In the genomic region with DNA sequence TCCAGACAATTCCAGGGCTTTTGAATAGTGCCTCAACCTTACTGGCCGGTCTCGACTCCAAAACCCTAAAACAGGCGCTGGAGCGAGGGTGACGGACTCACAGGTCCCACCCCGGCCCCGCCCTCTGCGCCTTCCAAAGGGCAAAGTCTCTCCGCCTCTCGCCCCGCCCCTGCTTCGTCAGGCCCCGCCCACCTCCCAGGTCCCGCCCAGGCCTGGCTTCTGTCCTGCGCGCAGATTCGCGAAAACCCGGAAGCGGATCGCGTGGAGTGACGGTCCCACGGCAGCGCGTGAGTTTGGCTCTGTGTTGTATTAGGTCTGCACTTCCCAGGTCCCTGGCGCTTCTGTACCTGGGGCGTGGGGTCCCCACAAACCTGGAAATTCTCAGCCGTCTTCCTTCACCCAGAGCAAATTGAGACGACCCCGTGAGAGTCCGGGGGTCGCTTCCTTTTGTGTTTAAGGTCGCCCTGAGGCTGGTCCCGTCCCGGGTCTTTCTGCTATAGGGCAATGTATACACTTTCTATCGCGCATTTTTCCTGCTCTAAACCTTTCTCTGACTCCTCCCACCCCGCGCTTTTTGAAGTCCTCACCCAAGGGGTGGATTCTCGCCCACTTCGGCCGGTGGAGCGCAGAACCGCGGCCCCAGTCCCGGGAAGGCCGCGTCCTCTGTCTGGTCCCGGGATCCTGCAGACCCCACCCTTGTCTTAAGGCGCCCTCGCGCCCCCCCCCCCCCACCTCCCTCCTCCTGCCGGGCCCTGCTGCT, we compare ENCODE assay signal across 8 cellular contexts. TPM values are rescaled to one million over a fixed set of nuclear protein-coding genes. Genes with fewer than 3 reads are reported as not detected.
A peak's percentile ranks its signal among the peaks of the same experiment; 100 is the strongest.
DNase-seq lines count a peak whose midpoint lies in the region; ATAC-seq and TF ChIP-seq lines count a peak whose summit lies in the region.

Gene ZNF813 (plus strand): TSS at position 231 of the 760 bp plus-strand sequence. CDS start 16,090 bp downstream, outside the sequence.

- POLR2A ChIA-PET in SK-N-SH (lab: Yijun Ruan, JAX), result no interaction called here

- H3K79me2 ChIP-seq in SK-N-SH (ENCODE audit: insufficient read depth), result no peaks in the 10 kb centered on the region

- CTCF ChIA-PET in SK-N-SH (lab: Yijun Ruan, JAX), result no interaction called here

- TF ChIP-seq RAD21 in SK-N-SH (IDR thresholded peaks at IDR 0.05; ENCODE audit: low read length), result no peak

- WGBS in SK-N-SH (ENCODE audit: low lambda C conversion rate), result 3% methylated on average over 27 of the region's 54 CpGs
- 0 to 1% (median 0%) methylated on average over 51 to 54 of the region's 54 CpGs for WGBS in ovary, 3 donors

- DNase-seq in COLO668 (lab: John Stamatoyannopoulos, UW; ENCODE audit: unreplicated experiment), result peak; percentile 93
- peak; percentile 84 for DNase-seq in KG1 (lab: John Stamatoyannopoulos, UW)
- DNase-seq in SK-N-SH, result peak; percentile 95
- DNase-seq in activated naive CD4-positive, alpha-beta T cell treated with anti-CD3 and anti-CD28 coated beads, Interleukin-2, amount 50 U/mL, for 72 hours (ENCODE audit: low spot score in 2 of 2), result peak; percentile 86 to 88
- peak; percentile 98 for DNase-seq in Right ventricle myocardium inferior (ENCODE audit: missing footprints)
- peak; percentile 93 to 97 (median 97) for DNase-seq in ovary
- DNase-seq in thoracic aorta (ENCODE audit: low spot score), result peak; percentile 89

- peak; percentile 39 for TF ChIP-seq POLR2A in ovary (IDR thresholded peaks at IDR 0.05)

- intact Hi-C loops in Right ventricle myocardium inferior (cut with DNase I), result loop anchor here (5.0 kb wide), 1 partner anchor 35 kb away; the partner anchor contains the start of gene ZNF761
- intact Hi-C loops in ovary (cut with DNase I), result no loop called here

- TF ChIP-seq EP300 in SK-N-SH (IDR thresholded peaks at IDR 0.05; ENCODE audit: borderline replicate concordance in 1 of 2, low read depth in 1 of 2, low read length in 1 of 2) (no peak), ovary (IDR thresholded peaks at IDR 0.05) (no peak)

- H3K36me3 Mint-ChIP-seq in activated naive CD4-positive, alpha-beta T cell treated with anti-CD3 and anti-CD28 coated beads, Interleukin-2, amount 50 U/mL, for 72 hours, result peaks cover 39 to 68% of the 10 kb centered on the region in 2 donors

- peaks cover 0 to 4% of the 10 kb centered on the region in 2 experiments; a peak in 1 of 4 replicates for H3K4me1 ChIP-seq in SK-N-SH (ENCODE audit: control insufficient read depth in 1 of 2, insufficient read depth in 2 of 2, low read depth in 1 of 2, low read length in 1 of 2)
- no peaks in the 10 kb centered on the region for H3K4me1 ChIP-seq in ovary (ENCODE audit: insufficient read depth)
- peaks cover 5 to 12% of the 10 kb centered on the region in 2 donors for H3K4me1 ChIP-seq in thoracic aorta (ENCODE audit: control insufficient read depth in 1 of 2, low read depth in 2 of 2)

- H3K4me3 ChIP-seq in SK-N-SH (ENCODE audit: low read depth in 2 of 2, low read length in 1 of 2) (peak within 1 kb of the TSS; percentile 72 to 80), ovary (peak within 1 kb of the TSS; percentile 61), thoracic aorta (peak within 1 kb of the TSS; percentile 94)

- ATAC-seq in GM21447 (IDR thresholded peaks at IDR 0.05; ENCODE audit: unreplicated experiment) (peak; percentile 82), Right ventricle myocardium inferior (peak; percentile 99), thoracic aorta (ENCODE audit: insufficient number of reproducible peaks, low FRiP score, low read depth) (peak; percentile 96)
- ATAC-seq in activated naive CD4-positive, alpha-beta T cell treated with anti-CD3 and anti-CD28 coated beads, Interleukin-2, amount 50 U/mL, for 72 hours, result peak; percentile 97 to 98

- no peaks in the 10 kb centered on the region for H3K27me3 ChIP-seq in SK-N-SH (ENCODE audit: insufficient read depth)
- H3K27me3 ChIP-seq in ovary, result no peaks in the 10 kb centered on the region
- H3K27me3 ChIP-seq in thoracic aorta (replicated peaks; ENCODE audit: insufficient read depth), result no peaks in the 10 kb centered on the region

- no peaks in the 10 kb centered on the region for H3K9me3 ChIP-seq in SK-N-SH
- H3K9me3 ChIP-seq in ovary, result no peaks in the 10 kb centered on the region
- H3K9me3 ChIP-seq in thoracic aorta, result no peaks in the 10 kb centered on the region

- TF ChIP-seq CTCF in SK-N-SH (IDR thresholded peaks at IDR 0.05) (no peak), ovary (IDR thresholded peaks at IDR 0.05) (no peak), thoracic aorta (IDR thresholded peaks at IDR 0.05) (no peak)

- peaks cover 0 to 5% of the 10 kb centered on the region in 2 experiments for H3K36me3 ChIP-seq in SK-N-SH (replicated peaks in 1 of 2; ENCODE audit: control insufficient read depth in 1 of 2, insufficient read depth in 2 of 2, low read length in 1 of 2)
- no peaks in the 10 kb centered on the region for H3K36me3 ChIP-seq in ovary
- H3K36me3 ChIP-seq in thoracic aorta, result no peaks in the 10 kb centered on the region

- H3K9me2 ChIP-seq in SK-N-SH, result no peaks in the 10 kb centered on the region

- H2AFZ ChIP-seq in SK-N-SH (ENCODE audit: low read depth), result peak within 1 kb of the TSS; percentile 98

- H3K9ac ChIP-seq in SK-N-SH, result peak within 1 kb of the TSS; percentile 74; the same call in 1 of the 2 replicates

- H4K20me1 ChIP-seq in SK-N-SH (ENCODE audit: insufficient read depth), result no peaks in the 10 kb centered on the region

- peak within 1 kb of the TSS; percentile 91 for H3K4me2 ChIP-seq in SK-N-SH

- peaks cover 9 to 36% of the 10 kb centered on the region in 2 donors for H3K9me3 Mint-ChIP-seq in activated naive CD4-positive, alpha-beta T cell treated with anti-CD3 and anti-CD28 coated beads, Interleukin-2, amount 50 U/mL, for 72 hours

- H3K27ac ChIP-seq in SK-N-SH (ENCODE audit: low read depth in 2 of 2, low read length in 1 of 2), result peak within 1 kb of the TSS; percentile 45 to 55; a peak in 3 of 4 replicates
- peak within 1 kb of the TSS in 1 of 2 donors; percentile 54 for H3K27ac ChIP-seq in ovary
- H3K27ac ChIP-seq in thoracic aorta, result peak within 1 kb of the TSS in 1 of 2 donors; percentile 55

- no peaks in the 10 kb centered on the region for H3F3A ChIP-seq in SK-N-SH (replicated peaks; ENCODE audit: insufficient read depth)

- H3K27ac Mint-ChIP-seq in activated naive CD4-positive, alpha-beta T cell treated with anti-CD3 and anti-CD28 coated beads, Interleukin-2, amount 50 U/mL, for 72 hours, result peak within 1 kb of the TSS; percentile 80 to 85

TF ChIP-seq in SK-N-SH, 30 proteins besides CTCF, POLR2A, EP300 and RAD21 (continues in another document):
- TF ChIP-seq, protein P1, sequence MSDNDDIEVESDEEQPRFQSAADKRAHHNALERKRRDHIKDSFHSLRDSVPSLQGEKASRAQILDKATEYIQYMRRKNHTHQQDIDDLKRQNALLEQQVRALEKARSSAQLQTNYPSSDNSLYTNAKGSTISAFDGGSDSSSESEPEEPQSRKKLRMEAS (IDR thresholded peaks at IDR 0.05; ENCODE audit: low read depth), result peak; percentile 35; the same call in 1 of the 2 replicates
- TF ChIP-seq EZH2phosphoT487 (IDR thresholded peaks at IDR 0.05; ENCODE audit: borderline replicate concordance, low read depth) (no peak), NFIC (IDR thresholded peaks at IDR 0.05; ENCODE audit: borderline replicate concordance) (0 out of 2 replicates have a peak, but pooled peaks have one; percentile 9), SIN3A (IDR thresholded peaks at IDR 0.05; ENCODE audit: borderline replicate concordance, low read depth, low read length) (no peak), FOXJ3 (CRISPR knock-in tag; IDR thresholded peaks at IDR 0.05) (no peak), TCF12 (IDR thresholded peaks at IDR 0.05) (no peak), PBX3 (IDR thresholded peaks at IDR 0.05) (no peak), RXRA (IDR thresholded peaks at IDR 0.05; ENCODE audit: borderline replicate concordance, low read depth) (no peak), SMC3 (IDR thresholded peaks at IDR 0.05; ENCODE audit: low read depth, low read length) (no peak), CHD2 (IDR thresholded peaks at IDR 0.05; ENCODE audit: low read length, partially characterized antibody) (peak; percentile 38), ELF1 (IDR thresholded peaks at IDR 0.05) (peak; percentile 88), TAF1 (IDR thresholded peaks at IDR 0.05; ENCODE audit: borderline replicate concordance, low read depth, low read length) (peak; percentile 37; the same call in 1 of the 2 replicates), RFX5 (IDR thresholded peaks at IDR 0.05; ENCODE audit: low read length) (no peak), POLR2AphosphoS5 (IDR thresholded peaks at IDR 0.05; ENCODE audit: low read depth, low read length) (peak; percentile 80), USF1 (IDR thresholded peaks at IDR 0.05; ENCODE audit: borderline replicate concordance, low read depth) (no peak), MXI1 (IDR thresholded peaks at IDR 0.05; ENCODE audit: low read depth, low read length) (peak; percentile 78), GABPA (IDR thresholded peaks at IDR 0.05; ENCODE audit: low read depth) (no peak)

RNA-seq across cellular contexts. Expression of gene ZNF813, which starts in this region (rescaled TPM):
- 0.44 and 0.78 TPM in 2 replicates for polyA plus RNA-seq in SK-N-SH (2012; rRNA removed)
- 0.60 and 0.64 TPM in 2 replicates for polyA plus RNA-seq in SK-N-SH (2012; cell fraction: cytosol; rRNA removed)
- 0.25 and 0.49 TPM in 2 replicates for polyA plus RNA-seq in SK-N-SH (2012; cell fraction: nucleus; rRNA removed)
- total RNA-seq in activated naive CD4-positive, alpha-beta T cell treated with anti-CD3 and anti-CD28 coated beads, Interleukin-2, amount 50 U/mL, for 72 hours, result 1 to 10 TPM; 5.6 to 7.1 TPM
- 1.1 TPM for total RNA-seq in Right ventricle myocardium inferior
- 1 to 10 TPM; 2.0 to 6.0 (median 3.2) TPM for total RNA-seq in ovary
- polyA plus RNA-seq in ovary, result 1 to 10 TPM; 1.9 to 2.1 TPM
- total RNA-seq in thoracic aorta, result 1 to 10 TPM in 1 of 2 donors, under 1 TPM in 1; 0.81 to 3.0 TPM

Comparison
In these comparisons a context has a peak if more than half of its experiments do, and no peak if none do; other contexts are left out.
1. Peak in DNase-seq, H3K4me3 ChIP-seq, H3K27ac ChIP-seq, H3K9ac ChIP-seq and H3K4me2 ChIP-seq in SK-N-SH; RNA of the gene not detected or under 1 TPM.